32 cellular contexts compared by ENCODE assay signal in the genomic region with DNA sequence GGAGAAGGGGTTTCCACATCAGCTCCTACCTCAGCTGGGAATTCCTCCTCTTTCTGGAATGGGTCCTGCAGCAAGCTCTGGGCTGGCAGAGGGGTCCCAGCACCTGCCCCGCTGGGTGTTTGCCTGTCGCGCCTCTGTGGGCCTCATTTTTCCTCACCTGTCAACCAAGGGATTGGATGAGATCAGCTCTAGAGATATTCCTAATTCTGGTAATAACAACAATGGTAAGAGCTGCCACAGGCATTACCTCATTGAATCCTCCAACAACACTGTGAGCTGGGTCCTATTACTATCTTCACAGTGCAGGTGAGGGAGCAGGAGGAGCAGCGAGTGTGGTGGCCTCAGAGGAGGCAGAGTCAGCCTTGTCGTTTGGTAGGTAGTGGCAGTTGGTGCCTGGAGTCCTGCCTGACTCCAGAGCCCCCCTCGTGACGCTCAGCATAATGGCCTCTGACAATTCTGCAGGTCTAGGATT. TPM values are rescaled to one million over a fixed set of nuclear protein-coding genes. Genes with fewer than 3 reads are reported as not detected.
"Had no signal": no experiment of that assay in that cellular context is flagged by ENCODE, and none has a peak within 500 bp of the region (broad histone marks: within the 10 kb centered on the region; RNA-seq: fewer than 3 reads in every experiment).

No MANE protein-coding gene starts in this region.

- H3K27ac Mint-ChIP-seq: immature natural killer cell; natural killer cell; progenitor cell of endocrine pancreas; stimulated activated naive CD8-positive, alpha-beta T cell treated with anti-CD3 and anti-CD28 coated beads, Interleukin-15, amount 100 ng/mL, for 72 hours had no signal

- H3K27me3 ChIP-seq: right lobe of liver, thyroid gland, vagina had no signal

- DNase-seq: dermis blood vessel endothelial cell; effector memory CD4-positive, alpha-beta T cell; erythroblast; esophagus squamous epithelium; foreskin melanocyte; glutamatergic neuron; heart right ventricle; hippocampal formation; immature natural killer cell; left ventricle myocardium superior; lower lobe of right lung; natural killer cell; right lobe of liver; small intestine; stimulated activated CD4-positive, alpha-beta T cell treated with anti-CD3 and anti-CD28 coated beads, Interleukin-15, amount 100 ng/mL, for 24 hours; stimulated activated CD4-positive, alpha-beta T cell treated with anti-CD3 and anti-CD28 coated beads, Interleukin-4, amount 100 ng/mL, for 1 hour; stimulated activated CD8-positive, alpha-beta memory T cell treated with anti-CD3 and anti-CD28 coated beads, Interleukin-4, amount 100 ng/mL, for 48 hours; stimulated activated naive CD4-positive, alpha-beta T cell; stimulated activated naive CD8-positive, alpha-beta T cell treated with anti-CD3 and anti-CD28 coated beads, Interleukin-15, amount 100 ng/mL, for 72 hours; thyroid gland; trophoblast cell had no signal

- H2AFZ ChIP-seq: parathyroid adenoma had no signal

- H3K79me2 ChIP-seq: parathyroid adenoma had no signal

- H3K9me3 ChIP-seq: esophagus squamous epithelium, lower lobe of right lung, right lobe of liver, thyroid gland, vagina had no signal

- H3K4me3 Mint-ChIP-seq: immature natural killer cell; natural killer cell; stimulated activated naive CD8-positive, alpha-beta T cell treated with anti-CD3 and anti-CD28 coated beads, Interleukin-15, amount 100 ng/mL, for 72 hours had no signal

- H3K36me3 Mint-ChIP-seq: immature natural killer cell, natural killer cell had no signal

- H3K36me3 ChIP-seq: esophagus squamous epithelium, heart right ventricle, lower lobe of right lung, right lobe of liver, thyroid gland, vagina had no signal

- H3K4me3 ChIP-seq: coronary artery, esophagus squamous epithelium, heart right ventricle, lower lobe of right lung, right lobe of liver, thyroid gland, vagina had no signal

- H3K9ac ChIP-seq: parathyroid adenoma had no signal

- H3K4me1 ChIP-seq: heart right ventricle, lower lobe of right lung, parathyroid adenoma, right lobe of liver, thyroid gland, vagina had no signal

- H3K27ac ChIP-seq: coronary artery, esophagus squamous epithelium, heart right ventricle, lower lobe of right lung, parathyroid adenoma, right lobe of liver, thyroid gland, vagina had no signal

- H3K4me1 Mint-ChIP-seq: immature natural killer cell; natural killer cell; stimulated activated naive CD8-positive, alpha-beta T cell treated with anti-CD3 and anti-CD28 coated beads, Interleukin-15, amount 100 ng/mL, for 72 hours had no signal

- H3K9me3 Mint-ChIP-seq: immature natural killer cell; natural killer cell; stimulated activated naive CD8-positive, alpha-beta T cell treated with anti-CD3 and anti-CD28 coated beads, Interleukin-15, amount 100 ng/mL, for 72 hours had no signal

RNA-seq across cellular contexts. Expression of gene PAX7, which starts 23.3 kb away (rescaled TPM):
- total RNA-seq: dermis blood vessel endothelial cell, esophagus squamous epithelium, heart right ventricle, left ventricle myocardium superior, lower lobe of right lung, mononuclear cell, natural killer cell, osteoblast, progenitor cell of endocrine pancreas, right lobe of liver, subcutaneous adipose tissue, temporal lobe, ureter, vagina had no signal
- polyA plus RNA-seq: heart right ventricle, immature natural killer cell, keratinocyte, neural cell had no signal
